ENCODE assay signal across 8 cellular contexts in genomic region chr5:150097152-150097551, GRCh38. TPM values are rescaled to one million over a fixed set of nuclear protein-coding genes. Genes with fewer than 3 reads are reported as not detected.
"Had no signal": no experiment of that assay in that cellular context is flagged by ENCODE, and none has a peak within 500 bp of the region (broad histone marks: within the 10 kb centered on the region; RNA-seq: fewer than 3 reads in every experiment).

No MANE protein-coding gene starts in this region.

- H2AFZ ChIP-seq: GM23248 had no signal

- H3K9ac ChIP-seq: GM23248 had no signal

- H3K4me3 ChIP-seq: GM23248, HAP-1 had no signal

- H3K4me1 ChIP-seq: HAP-1 had no signal

- H3K36me3 ChIP-seq: HAP-1 had no signal

- DNase-seq: GM23248, GOT3, H7, IMR-90, KBM-7 had no signal

- ATAC-seq: HCT116 had no signal

- H3K27ac ChIP-seq: GM23248, HL-60 had no signal

- H3K9me3 ChIP-seq: HAP-1 had no signal

RNA-seq across cellular contexts. Expression of gene CSF1R, which starts 10.8 kb away (rescaled TPM):
- total RNA-seq: GM23248, H7 had no signal
